12 cellular contexts compared by ENCODE assay signal in the genomic region with DNA sequence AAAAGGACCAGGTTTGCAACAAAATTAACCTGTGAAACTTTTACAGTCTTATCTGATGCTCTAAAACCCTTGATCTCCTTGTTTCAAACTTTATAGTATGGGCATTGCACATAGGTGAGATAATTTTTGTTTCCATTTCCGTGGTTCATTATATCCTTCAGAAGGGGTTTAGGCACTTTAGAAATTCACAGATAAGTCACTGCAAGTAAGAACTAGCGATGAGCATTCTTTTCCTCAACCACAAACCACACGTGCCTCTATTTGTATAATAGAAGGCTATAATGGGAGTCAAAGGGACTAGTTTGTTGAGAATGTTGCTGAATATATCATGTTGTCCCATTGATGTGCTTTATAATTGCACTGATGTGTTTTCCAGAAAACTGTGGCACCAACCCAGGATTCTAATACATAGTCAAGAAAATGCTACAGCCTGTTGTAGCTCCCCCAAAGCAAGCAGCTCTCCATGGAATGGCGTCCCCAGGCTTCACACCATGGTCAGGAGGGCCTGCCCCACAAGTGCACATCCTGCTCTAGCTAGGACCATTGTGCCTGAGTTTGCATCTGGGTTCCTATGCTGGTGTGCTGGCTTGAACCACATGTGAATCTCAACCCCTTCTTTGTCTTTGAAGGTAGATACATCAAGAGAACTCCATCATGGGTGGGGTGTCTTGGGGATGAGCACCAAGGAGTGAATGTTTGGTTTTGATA. TPM values are rescaled to one million over a fixed set of nuclear protein-coding genes. Genes with fewer than 3 reads are reported as not detected.
DNase-seq lines count a peak whose midpoint lies in the region; ATAC-seq lines count a peak whose summit lies in the region.
"Had no signal": no experiment of that assay in that cellular context is flagged by ENCODE, and none has a peak within 500 bp of the region (broad histone marks: within the 10 kb centered on the region; RNA-seq: fewer than 3 reads in every experiment).

No MANE protein-coding gene starts in this region.

- H3K23ac ChIP-seq in mesendoderm (ENCODE audit: low read length) = no peak overlapping the region

- no peaks in the 10 kb centered on the region for H3K27me3 ChIP-seq in GM23248 (replicated peaks; ENCODE audit: insufficient read depth)
- H3K27me3 ChIP-seq in mesendoderm (ENCODE audit: insufficient read depth, low read length, poor library complexity) = no peaks in the 10 kb centered on the region

- ATAC-seq in activated naive CD4-positive, alpha-beta T cell treated with anti-CD3 and anti-CD28 coated beads, Interleukin-2, amount 50 U/mL, for 72 hours = peak; percentile 95 to 96
- peak; percentile 97 for ATAC-seq in stimulated activated naive CD8-positive, alpha-beta T cell treated with anti-CD3 and anti-CD28 coated beads, Interleukin-15, amount 100 ng/mL, for 72 hours
- ATAC-seq in GM18502 (IDR thresholded peaks at IDR 0.05; ENCODE audit: poor library complexity, unreplicated experiment) = no peak
- ATAC-seq: GM12878, SK-N-SH treated with all-trans-retinoic acid at 6 μM for 48 hours had no signal

- 0 out of 2 replicates have a peak, but pooled peaks cover under 1% of the 10 kb centered on the region for H3K79me2 ChIP-seq in GM23248 (ENCODE audit: insufficient read depth)
- H3K79me2 ChIP-seq in mesendoderm (ENCODE audit: control insufficient read depth, insufficient read depth, low read length) = no peaks in the 10 kb centered on the region

- no peak overlapping the region for H2BK120ac ChIP-seq in mesendoderm (ENCODE audit: low read depth, low read length)

- H3K18ac ChIP-seq in mesendoderm (ENCODE audit: low read length) = no peak overlapping the region

- no peak overlapping the region for H3K27ac Mint-ChIP-seq in activated naive CD4-positive, alpha-beta T cell treated with anti-CD3 and anti-CD28 coated beads, Interleukin-2, amount 50 U/mL, for 72 hours
- peak overlapping the region in 3 of 6 donors; percentile 29 to 36 (median 34) for H3K27ac Mint-ChIP-seq in immature natural killer cell
- H3K27ac Mint-ChIP-seq in stimulated activated naive CD8-positive, alpha-beta T cell treated with anti-CD3 and anti-CD28 coated beads, Interleukin-15, amount 100 ng/mL, for 72 hours = no peak overlapping the region
- H3K27ac Mint-ChIP-seq: activated B cell treated with CpG ODN at 0.5 μM for 24 hours had no signal

- H3K36me3 Mint-ChIP-seq in activated naive CD4-positive, alpha-beta T cell treated with anti-CD3 and anti-CD28 coated beads, Interleukin-2, amount 50 U/mL, for 72 hours = peaks cover 11 to 15% of the 10 kb centered on the region in 2 donors
- peaks cover 3 to 16% (median 6%) of the 10 kb centered on the region in 3 donors for H3K36me3 Mint-ChIP-seq in immature natural killer cell

- H3K9me3 Mint-ChIP-seq in activated naive CD4-positive, alpha-beta T cell treated with anti-CD3 and anti-CD28 coated beads, Interleukin-2, amount 50 U/mL, for 72 hours = peaks cover 0 to 10% of the 10 kb centered on the region in 2 donors
- no peaks in the 10 kb centered on the region for H3K9me3 Mint-ChIP-seq in immature natural killer cell
- H3K9me3 Mint-ChIP-seq in stimulated activated naive CD8-positive, alpha-beta T cell treated with anti-CD3 and anti-CD28 coated beads, Interleukin-15, amount 100 ng/mL, for 72 hours = peaks cover 0 to 7% of the 10 kb centered on the region in 2 donors

- no peak overlapping the region for H3K4ac ChIP-seq in mesendoderm (ENCODE audit: low read depth, low read length)

- H3K9me2 ChIP-seq in GM23248 (ENCODE audit: insufficient read depth) = no peaks in the 10 kb centered on the region

- H3K56ac ChIP-seq in mesendoderm (ENCODE audit: low read length) = no peak overlapping the region

- H3K9ac ChIP-seq in GM23248 (no peak overlapping the region), mesendoderm (ENCODE audit: low read length) (no peak overlapping the region)

- no peak overlapping the region for H4K8ac ChIP-seq in mesendoderm (ENCODE audit: low read depth, low read length)

- H3K27ac ChIP-seq in GM23248 (no peak overlapping the region), mesendoderm (ENCODE audit: low read depth, low read length) (no peak overlapping the region)

- peaks cover 26 to 32% of the 10 kb centered on the region in 2 donors for H3K4me1 Mint-ChIP-seq in immature natural killer cell
- peaks cover 32% of the 10 kb centered on the region for H3K4me1 Mint-ChIP-seq in stimulated activated naive CD8-positive, alpha-beta T cell treated with anti-CD3 and anti-CD28 coated beads, Interleukin-15, amount 100 ng/mL, for 72 hours
- H3K4me1 Mint-ChIP-seq: activated B cell treated with CpG ODN at 0.5 μM for 24 hours had no signal

- H2AFZ ChIP-seq in GM23248 = no peak overlapping the region

- H4K20me1 ChIP-seq in GM23248 (ENCODE audit: insufficient read depth) = no peaks in the 10 kb centered on the region

- H3K4me2 ChIP-seq in GM23248 (ENCODE audit: unreplicated experiment) = no peak overlapping the region
- no peak overlapping the region for H3K4me2 ChIP-seq in mesendoderm (ENCODE audit: low read length)

- H2BK5ac ChIP-seq in mesendoderm (ENCODE audit: low read length) = no peak overlapping the region

- peaks cover 0 to 1% (median 0%) of the 10 kb centered on the region in 3 donors for H3K27me3 Mint-ChIP-seq in immature natural killer cell (ENCODE audit: low read depth in 3 of 3)
- H3K27me3 Mint-ChIP-seq in stimulated activated naive CD8-positive, alpha-beta T cell treated with anti-CD3 and anti-CD28 coated beads, Interleukin-15, amount 100 ng/mL, for 72 hours = peaks cover 23% of the 10 kb centered on the region
- H3K27me3 Mint-ChIP-seq: activated B cell treated with CpG ODN at 0.5 μM for 24 hours had no signal

- H3K4me1 ChIP-seq in GM23248 (ENCODE audit: insufficient read depth) (no peaks in the 10 kb centered on the region), mesendoderm (ENCODE audit: control insufficient read depth, low read depth, low read length) (peaks cover 2% of the 10 kb centered on the region)

- H2BK15ac ChIP-seq in mesendoderm (replicated peaks; ENCODE audit: low read depth) = no peak overlapping the region

- in situ Hi-C loops in GM23248 (cut with MboI) = no loop called here

- H4K5ac ChIP-seq in mesendoderm (ENCODE audit: low read length) = no peak overlapping the region

- peak; percentile 72 for DNase-seq in stimulated activated CD4-positive, alpha-beta T cell treated with anti-CD3 and anti-CD28 coated beads, Interleukin-15, amount 100 ng/mL, for 24 hours
- DNase-seq in stimulated activated CD4-positive, alpha-beta T cell treated with anti-CD3 and anti-CD28 coated beads, Interleukin-12 subunit alpha, Interleukin-12 subunit beta, amount 100 ng/mL, for 4 hours = no peak
- DNase-seq in activated naive CD4-positive, alpha-beta T cell treated with anti-CD3 and anti-CD28 coated beads, Interleukin-2, amount 50 U/mL, for 72 hours (ENCODE audit: low spot score in 2 of 2) = no peak
- DNase-seq in immature natural killer cell (peak; percentile 10 to 19 (median 11)), GM23248 (no peak), mesendoderm (no peak)
- DNase-seq in stimulated activated naive CD8-positive, alpha-beta T cell treated with anti-CD3 and anti-CD28 coated beads, Interleukin-15, amount 100 ng/mL, for 72 hours = peak in 1 of 2 donors; percentile 49
- DNase-seq: activated B cell treated with CpG ODN at 0.5 μM for 24 hours, NCI-H2227 treated with DMSO at 0.1 percent for 48 hours had no signal

- 72% methylated on average over 4 of the region's 4 CpGs for WGBS in GM23248 (ENCODE audit: low coverage in 1 of 2, low lambda C conversion rate in 2 of 2, missing lambda C conversion rate in 2 of 2), 2 experiments
- no CpG with 5 or more reads among the region's 4 CpGs for WGBS in mesendoderm (ENCODE audit: extremely low coverage, insufficient coverage, low lambda C conversion rate)

- H3K4me3 ChIP-seq in GM23248 (no peak overlapping the region), mesendoderm (ENCODE audit: low read length) (no peak overlapping the region)
- H3K4me3 ChIP-seq: GM12878 had no signal

- no peaks in the 10 kb centered on the region for H3K36me3 ChIP-seq in GM23248 (ENCODE audit: low read depth)
- no peaks in the 10 kb centered on the region for H3K36me3 ChIP-seq in mesendoderm (ENCODE audit: control insufficient read depth, insufficient read depth, low read length)

- H3K9me3 ChIP-seq in GM23248 (ENCODE audit: low read depth) = no peaks in the 10 kb centered on the region

- H2AK5ac ChIP-seq in mesendoderm (ENCODE audit: low read length) = no peak overlapping the region

- peak overlapping the region in 4 of 5 donors; percentile 7 to 31 (median 18) for H3K4me3 Mint-ChIP-seq in immature natural killer cell
- H3K4me3 Mint-ChIP-seq in stimulated activated naive CD8-positive, alpha-beta T cell treated with anti-CD3 and anti-CD28 coated beads, Interleukin-15, amount 100 ng/mL, for 72 hours = peak overlapping the region in 1 of 2 donors; percentile 12
- H3K4me3 Mint-ChIP-seq: activated B cell treated with CpG ODN at 0.5 μM for 24 hours had no signal

- H3K79me1 ChIP-seq in mesendoderm (ENCODE audit: low read length) = peaks cover 7% of the 10 kb centered on the region

- no peaks in the 10 kb centered on the region for H3F3A ChIP-seq in GM23248 (ENCODE audit: insufficient read depth)

RNA-seq across cellular contexts. Expression of a gene that starts 14.0 kb away (rescaled TPM):
- 10 to 100 TPM in 1 of 2 donors, 1 to 10 TPM in 1; 7.3 to 10.8 TPM for total RNA-seq in activated naive CD4-positive, alpha-beta T cell treated with anti-CD3 and anti-CD28 coated beads, Interleukin-2, amount 50 U/mL, for 72 hours
- polyA plus RNA-seq in immature natural killer cell (10 to 100 TPM in 2 of 3 donors, 1 to 10 TPM in 1; 3.8 to 21.1 (median 11.9) TPM), GM23248 (2016; fragmentation: Nextera tagmentation; extraction: Ambion mirVana) (4.5 and 4.9 TPM in 2 replicates)
- 3.4 and 3.7 TPM in 2 replicates for total RNA-seq in GM23248 (2014; rRNA removed; shearing (Covaris generic))
- 27.2 TPM for polyA plus RNA-seq in mesendoderm (2013, experiment 1 of 2)
- polyA plus RNA-seq in mesendoderm (2013, experiment 2 of 2) = 28.3 TPM

Comparison
In these comparisons a context has a peak if more than half of its experiments do, and no peak if none do; other contexts are left out.
1. DNase-seq: peak in stimulated activated CD4-positive, alpha-beta T cell treated with anti-CD3 and anti-CD28 coated beads, Interleukin-15, amount 100 ng/mL, for 24 hours (single experiment) and immature natural killer cell (3 of 3); none in stimulated activated CD4-positive, alpha-beta T cell treated with anti-CD3 and anti-CD28 coated beads, Interleukin-12 subunit alpha, Interleukin-12 subunit beta, amount 100 ng/mL, for 4 hours (single experiment), activated naive CD4-positive, alpha-beta T cell treated with anti-CD3 and anti-CD28 coated beads, Interleukin-2, amount 50 U/mL, for 72 hours (0 of 2), GM23248 (single experiment) and mesendoderm (single experiment).